In the genomic region with DNA sequence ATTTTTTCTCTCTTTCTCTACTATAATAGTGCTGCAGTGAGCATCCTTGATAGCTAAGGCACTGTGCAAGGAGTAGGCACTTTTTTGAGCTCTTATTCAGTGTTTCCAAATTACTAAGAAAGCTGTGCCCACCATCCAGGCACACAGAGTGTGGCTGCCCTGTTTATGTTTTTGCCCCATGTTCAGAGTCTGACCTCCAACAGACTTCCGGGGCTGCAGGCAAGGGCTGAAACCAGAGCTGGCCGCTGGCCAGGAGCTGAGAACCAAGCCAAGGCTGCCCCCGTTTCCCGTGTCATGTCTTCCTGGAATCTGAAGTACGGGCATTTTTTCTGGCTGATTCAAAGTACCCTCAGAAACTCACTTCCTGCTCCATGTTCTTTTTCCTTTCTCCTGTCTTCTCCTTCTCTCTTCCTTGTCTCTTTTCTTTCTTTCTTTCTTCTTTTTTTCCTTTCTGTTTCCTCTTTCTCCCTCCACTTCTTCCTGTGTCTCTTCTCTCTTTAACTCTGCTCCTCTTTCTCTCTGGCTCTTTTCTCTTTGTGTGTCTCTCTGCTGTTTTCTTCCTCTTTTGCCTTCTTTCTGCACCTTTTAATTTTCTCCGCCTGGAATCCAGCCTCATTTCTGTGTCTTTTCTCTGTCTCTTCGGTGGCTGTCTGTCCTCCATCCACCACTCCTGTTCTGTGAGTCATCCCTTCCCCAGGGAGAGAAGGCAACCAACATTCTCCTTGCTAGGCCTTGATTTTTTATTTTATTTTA, we compare ENCODE assay signal across 8 cellular contexts. TPM values are rescaled to one million over a fixed set of nuclear protein-coding genes. Genes with fewer than 3 reads are reported as not detected.
DNase-seq lines count a peak whose midpoint lies in the region; ATAC-seq lines count a peak whose summit lies in the region.

No MANE protein-coding gene starts in this region.

- H3K27me3 Mint-ChIP-seq in activated naive CD4-positive, alpha-beta T cell treated with anti-CD3 and anti-CD28 coated beads, Interleukin-2, amount 10 ng/mL, durations not matched to agents 7 days and 5 days, result peaks cover 10% of the 10 kb centered on the region

- H3K4me2 ChIP-seq in skeletal muscle satellite cell (ENCODE audit: low read length), result peak overlapping the region; percentile 80

- peaks cover 10% of the 10 kb centered on the region for H3K4me1 Mint-ChIP-seq in activated naive CD4-positive, alpha-beta T cell treated with anti-CD3 and anti-CD28 coated beads, Interleukin-2, amount 10 ng/mL, durations not matched to agents 7 days and 5 days

- H3K36me3 Mint-ChIP-seq in activated naive CD4-positive, alpha-beta T cell treated with anti-CD3 and anti-CD28 coated beads, Interleukin-2, amount 10 ng/mL, durations not matched to agents 7 days and 5 days, result no peaks in the 10 kb centered on the region

- H3K4me3 Mint-ChIP-seq in activated naive CD4-positive, alpha-beta T cell treated with anti-CD3 and anti-CD28 coated beads, Interleukin-2, amount 10 ng/mL, durations not matched to agents 7 days and 5 days, result no peak overlapping the region

- H3K4me1 ChIP-seq in skeletal muscle satellite cell (ENCODE audit: control insufficient read depth, insufficient read depth, low read length), result peaks cover 38% of the 10 kb centered on the region

- ATAC-seq in HG02884 (IDR thresholded peaks at IDR 0.05; ENCODE audit: unreplicated experiment), result peak; percentile 54

- H3K36me3 ChIP-seq in skeletal muscle satellite cell (ENCODE audit: insufficient read depth, low read length), result no peaks in the 10 kb centered on the region

- peak overlapping the region; percentile 88 for H3K9ac ChIP-seq in skeletal muscle satellite cell (ENCODE audit: low read depth, low read length)

- no peaks in the 10 kb centered on the region for H3K27me3 ChIP-seq in skeletal muscle satellite cell (ENCODE audit: control insufficient read depth, insufficient read depth, low read length)

- peak; percentile 2 for DNase-seq in activated naive CD4-positive, alpha-beta T cell treated with Interleukin-2 at 50 U/mL for 16 hours
- no peak for DNase-seq in activated naive CD4-positive, alpha-beta T cell treated with anti-CD3 and anti-CD28 coated beads, Interleukin-2, amount 10 ng/mL, durations not matched to agents 7 days and 5 days
- DNase-seq in NCI-H69 (lab: John Stamatoyannopoulos, UW) (peak; percentile 95), amniotic stem cell (lab: John Stamatoyannopoulos, UW) (peak; percentile 64), hypothalamus (lab: John Stamatoyannopoulos, UW) (peak in 40 of 51 donors; percentile 5 to 66 (median 29))
- no peak for DNase-seq in stimulated activated naive CD4-positive, alpha-beta T cell treated with Interleukin-2 at 50 U/mL for 16 hours (lab: John Stamatoyannopoulos, UW)

- peak overlapping the region; percentile 54 for H3K4me3 ChIP-seq in skeletal muscle satellite cell (ENCODE audit: low read length)

- H3K27ac Mint-ChIP-seq in activated naive CD4-positive, alpha-beta T cell treated with anti-CD3 and anti-CD28 coated beads, Interleukin-2, amount 10 ng/mL, durations not matched to agents 7 days and 5 days, result no peak overlapping the region

- H3K9me3 Mint-ChIP-seq in activated naive CD4-positive, alpha-beta T cell treated with anti-CD3 and anti-CD28 coated beads, Interleukin-2, amount 10 ng/mL, durations not matched to agents 7 days and 5 days, result no peaks in the 10 kb centered on the region

- CTCF ChIA-PET in activated naive CD4-positive, alpha-beta T cell treated with anti-CD3 and anti-CD28 coated beads, Interleukin-2, amount 10 ng/mL, durations not matched to agents 7 days and 5 days (lab: Charles Lee), result interaction anchor here (1.0 kb wide), 1 partner anchor 31 kb away, joined by 3 read pairs; no protein-coding TSS in a partner anchor

- H3K9me3 ChIP-seq in skeletal muscle satellite cell (replicated peaks; ENCODE audit: low read length), result no peaks in the 10 kb centered on the region

RNA-seq across cellular contexts. Expression of a gene that starts 17.0 kb away (rescaled TPM):
- 0.87 and 1.5 TPM in 2 replicates for total RNA-seq in skeletal muscle satellite cell (2012; rRNA removed)

RNA-seq across cellular contexts. Expression of a gene that starts 23.6 kb away (rescaled TPM):
- not detected in 2 replicates for total RNA-seq in skeletal muscle satellite cell (2012; rRNA removed)

RNA-seq across cellular contexts. Expression of a gene that starts 39.6 kb away (rescaled TPM):
- total RNA-seq in skeletal muscle satellite cell (2012; rRNA removed), result 123 and 170 TPM in 2 replicates

RNA-seq across cellular contexts. Expression of a gene that starts 45.6 kb away (rescaled TPM):
- 27.4 and 38.0 TPM in 2 replicates for total RNA-seq in skeletal muscle satellite cell (2012; rRNA removed)

Comparison
In these comparisons a context has a peak if more than half of its experiments do, and no peak if none do; other contexts are left out.
1. DNase-seq: peak in activated naive CD4-positive, alpha-beta T cell treated with Interleukin-2 at 50 U/mL for 16 hours (single experiment), NCI-H69 (single experiment), amniotic stem cell (single experiment) and hypothalamus (40 of 51); none in activated naive CD4-positive, alpha-beta T cell treated with anti-CD3 and anti-CD28 coated beads, Interleukin-2, amount 10 ng/mL, durations not matched to agents 7 days and 5 days (single experiment) and stimulated activated naive CD4-positive, alpha-beta T cell treated with Interleukin-2 at 50 U/mL for 16 hours (single experiment).